Comparison of ENCODE assay signal across 8 cellular contexts in genomic region chrX:25059273-25059672, GRCh38. TPM values are rescaled to one million over a fixed set of nuclear protein-coding genes. Genes with fewer than 3 reads are reported as not detected.
"Had no signal": no experiment of that assay in that cellular context is flagged by ENCODE, and none has a peak within 500 bp of the region (broad histone marks: within the 10 kb centered on the region; RNA-seq: fewer than 3 reads in every experiment).

No MANE protein-coding gene starts in this region.

- H3K4me1 Mint-ChIP-seq: IgD-negative memory B cell had no signal

- DNase-seq: IMR-90, KBM-7, KG1 had no signal

- H3K36me3 Mint-ChIP-seq: IgD-negative memory B cell had no signal

- H3K4me3 Mint-ChIP-seq: IgD-negative memory B cell had no signal

- H3K27ac Mint-ChIP-seq: IgD-negative memory B cell had no signal

- ATAC-seq: HepG2, K562 had no signal

- H3K27ac ChIP-seq: HL-60 had no signal

- H3K4me3 ChIP-seq: K562 had no signal

RNA-seq across cellular contexts. Expression of gene ARX, which starts 43.5 kb away (rescaled TPM):
- total RNA-seq: HepG2, HT-29, IMR-90, K562 had no signal
- polyA plus RNA-seq: HepG2, IgD-negative memory B cell, IMR-90 had no signal
